ENCODE assay signal across 1 cellular context in genomic region chr1:94962745-94963265, GRCh38.
TF ChIP-seq lines count a peak whose summit lies in the region.

No MANE protein-coding gene starts in this region.

TF ChIP-seq in HepG2, 621 proteins besides CTCF, POLR2A, EP300 and RAD21 (continued from another document and continues in another):
- no peak for TF ChIP-seq MTERF4 (CRISPR knock-in tag; IDR thresholded peaks at IDR 0.05)
- no peak for TF ChIP-seq ISX (CRISPR knock-in tag; conservative IDR thresholded peaks at IDR 0.05)
- TF ChIP-seq ELK4 (CRISPR knock-in tag; IDR thresholded peaks at IDR 0.05; ENCODE audit: borderline replicate concordance) = no peak
- TF ChIP-seq ZNF160 (CRISPR knock-in tag; IDR thresholded peaks at IDR 0.05) = no peak
- no peak for TF ChIP-seq ZNF234 (CRISPR knock-in tag; conservative IDR thresholded peaks at IDR 0.05)
- no peak for TF ChIP-seq ZNF724P (CRISPR knock-in tag; IDR thresholded peaks at IDR 0.05; ENCODE audit: borderline replicate concordance)
- no peak for TF ChIP-seq SMAD9 (CRISPR knock-in tag; IDR thresholded peaks at IDR 0.05)
- TF ChIP-seq ZZZ3 (CRISPR knock-in tag; IDR thresholded peaks at IDR 0.05; ENCODE audit: borderline replicate concordance) = no peak
- TF ChIP-seq ISL2 (CRISPR knock-in tag; IDR thresholded peaks at IDR 0.05) = peak; percentile 87
- TF ChIP-seq ZBTB38 (CRISPR knock-in tag; IDR thresholded peaks at IDR 0.05) = no peak
- TF ChIP-seq GATAD2A (CRISPR knock-in tag; IDR thresholded peaks at IDR 0.05) = peak; percentile 93
- no peak for TF ChIP-seq SALL2 (CRISPR knock-in tag; IDR thresholded peaks at IDR 0.05)
- no peak for TF ChIP-seq ZNF276 (CRISPR knock-in tag; IDR thresholded peaks at IDR 0.05; ENCODE audit: low read depth)
- TF ChIP-seq ATF1 (CRISPR knock-in tag; IDR thresholded peaks at IDR 0.05) = peak; percentile 77; the same call in 1 of the 2 replicates
- TF ChIP-seq NFRKB (IDR thresholded peaks at IDR 0.05) = no peak
- TF ChIP-seq STAG1 (CRISPR knock-in tag; IDR thresholded peaks at IDR 0.05) = peak; percentile 27; the same call in 1 of the 2 replicates
- 0 out of 2 replicates have a peak, but pooled peaks have one; percentile 59 for TF ChIP-seq KLF9 (CRISPR knock-in tag; IDR thresholded peaks at IDR 0.05; ENCODE audit: low read depth)
- TF ChIP-seq PPARG (CRISPR knock-in tag; conservative IDR thresholded peaks at IDR 0.05) = peak; percentile 71
- peak; percentile 83 for TF ChIP-seq HMG20A (CRISPR knock-in tag; IDR thresholded peaks at IDR 0.05; ENCODE audit: borderline replicate concordance)
- TF ChIP-seq ZNF580 (CRISPR knock-in tag; IDR thresholded peaks at IDR 0.05; ENCODE audit: borderline replicate concordance, low read depth) = peak; percentile 61; the same call in 1 of the 2 replicates
- no peak for TF ChIP-seq HOXA9 (CRISPR knock-in tag; IDR thresholded peaks at IDR 0.05; ENCODE audit: borderline replicate concordance)
- TF ChIP-seq RBAK (CRISPR knock-in tag; IDR thresholded peaks at IDR 0.05) = no peak
- no peak for TF ChIP-seq DNMT3B (CRISPR knock-in tag; conservative IDR thresholded peaks at IDR 0.05)
- no peak for TF ChIP-seq NR3C1 (CRISPR knock-in tag; IDR thresholded peaks at IDR 0.05)
- no peak for TF ChIP-seq ZBTB34 (CRISPR knock-in tag; IDR thresholded peaks at IDR 0.05)
- TF ChIP-seq ZNF605 (CRISPR knock-in tag; IDR thresholded peaks at IDR 0.05) = no peak
- 0 out of 2 replicates have a peak, but pooled peaks have one; percentile 25 for TF ChIP-seq HOXD1 (CRISPR knock-in tag; IDR thresholded peaks at IDR 0.05)
- TF ChIP-seq PHF8 (CRISPR knock-in tag; IDR thresholded peaks at IDR 0.05) = no peak
- TF ChIP-seq ZBTB10 (CRISPR knock-in tag; IDR thresholded peaks at IDR 0.05; ENCODE audit: borderline replicate concordance) = 0 out of 2 replicates have a peak, but pooled peaks have one; percentile 31
- TF ChIP-seq ZNF768 (CRISPR knock-in tag; IDR thresholded peaks at IDR 0.05) = no peak
- TF ChIP-seq ZNF512 (CRISPR knock-in tag; IDR thresholded peaks at IDR 0.05) = no peak
- no peak for TF ChIP-seq TIGD3 (CRISPR knock-in tag; IDR thresholded peaks at IDR 0.05; ENCODE audit: borderline replicate concordance)
- peak; percentile 67; the same call in 1 of the 2 replicates for TF ChIP-seq MEIS2 (CRISPR knock-in tag; IDR thresholded peaks at IDR 0.05)
- TF ChIP-seq AHR (CRISPR knock-in tag; IDR thresholded peaks at IDR 0.05) = no peak
- TF ChIP-seq ZSCAN21 (CRISPR knock-in tag; IDR thresholded peaks at IDR 0.05; ENCODE audit: borderline replicate concordance) = no peak
- TF ChIP-seq HMGXB4 (CRISPR knock-in tag; IDR thresholded peaks at IDR 0.05; ENCODE audit: borderline replicate concordance in 1 of 2, low read depth in 1 of 2) = 0 out of 4 replicates have a peak, but pooled peaks of 1 of the 2 experiments have one; percentile 30
- no peak for TF ChIP-seq CCAR2 (optimal IDR thresholded peaks at IDR 0.05; ENCODE audit: low read depth, low read length)
- TF ChIP-seq ZNF207 (IDR thresholded peaks at IDR 0.05; ENCODE audit: borderline replicate concordance) = no peak
- no peak for TF ChIP-seq HOXA7 (CRISPR knock-in tag; IDR thresholded peaks at IDR 0.05)
- no peak for TF ChIP-seq IRF9 (CRISPR knock-in tag; IDR thresholded peaks at IDR 0.05; ENCODE audit: borderline replicate concordance)
- peak; percentile 53 for TF ChIP-seq ELF1 (CRISPR knock-in tag; IDR thresholded peaks at IDR 0.05)
- TF ChIP-seq TOE1 (CRISPR knock-in tag; IDR thresholded peaks at IDR 0.05) = no peak
- TF ChIP-seq ZNF256 (CRISPR knock-in tag; conservative IDR thresholded peaks at IDR 0.05) = no peak
- no peak for TF ChIP-seq ZUFSP (CRISPR knock-in tag; IDR thresholded peaks at IDR 0.05; ENCODE audit: borderline replicate concordance)
- TF ChIP-seq ZNF331 (CRISPR knock-in tag; IDR thresholded peaks at IDR 0.05) = peak; percentile 42; the same call in 1 of the 2 replicates
